Comparison of ENCODE assay signal across 8 cellular contexts in the genomic region with DNA sequence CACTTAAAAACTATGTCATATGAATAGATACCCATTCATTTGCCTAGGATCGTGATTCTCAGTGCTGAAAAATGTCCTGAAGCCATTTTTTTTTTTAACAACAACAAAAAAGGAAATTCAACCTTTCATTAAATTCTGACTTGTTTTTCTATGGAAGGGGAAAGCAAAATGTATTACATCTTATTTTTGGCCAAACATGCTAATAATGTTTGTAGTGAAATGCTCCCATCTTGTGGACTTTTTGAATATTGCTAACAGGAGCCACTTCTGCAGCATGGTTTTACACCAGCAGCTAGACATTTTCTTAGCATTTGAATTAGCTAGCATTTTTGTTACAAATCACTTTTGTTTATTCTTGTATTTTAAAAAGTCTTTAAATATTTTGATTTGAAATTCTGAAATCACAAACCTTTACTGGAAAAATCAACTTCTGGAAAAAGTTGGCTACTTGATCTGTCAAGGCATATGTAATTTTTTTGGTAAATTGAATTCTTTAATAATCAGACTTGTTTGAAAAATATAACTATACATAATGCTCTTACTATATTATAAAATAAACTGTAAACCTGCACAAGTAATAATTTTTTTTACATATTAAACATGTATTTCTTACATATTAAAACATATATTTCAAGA.
DNase-seq lines count a peak whose midpoint lies in the region; ATAC-seq and TF ChIP-seq lines count a peak whose summit lies in the region.

No MANE protein-coding gene starts in this region.

- H3K9me2 ChIP-seq in PC-3 (replicated peaks; ENCODE audit: low read length): no peaks in the 10 kb centered on the region

- H3K27ac Mint-ChIP-seq in CD4-positive, alpha-beta T cell: no peak overlapping the region
- no peak overlapping the region for H3K27ac Mint-ChIP-seq in activated naive CD8-positive, alpha-beta T cell treated with anti-CD3 and anti-CD28 coated beads, Interleukin-2, amount 50 U/mL, for 24 hours

- peaks cover 5% of the 10 kb centered on the region for H3K4me1 Mint-ChIP-seq in CD4-positive, alpha-beta T cell (ENCODE audit: low read depth)
- H3K4me1 Mint-ChIP-seq in activated naive CD8-positive, alpha-beta T cell treated with anti-CD3 and anti-CD28 coated beads, Interleukin-2, amount 50 U/mL, for 24 hours: no peaks in the 10 kb centered on the region

- no peak overlapping the region for H2AFZ ChIP-seq in PC-3 (ENCODE audit: low read length)

- no peaks in the 10 kb centered on the region for H3K79me2 ChIP-seq in PC-3 (ENCODE audit: low read length)

- no peaks in the 10 kb centered on the region for H3K27me3 Mint-ChIP-seq in CD4-positive, alpha-beta T cell
- H3K27me3 Mint-ChIP-seq in activated naive CD8-positive, alpha-beta T cell treated with anti-CD3 and anti-CD28 coated beads, Interleukin-2, amount 50 U/mL, for 24 hours: no peaks in the 10 kb centered on the region

- peaks cover 74% of the 10 kb centered on the region for H3K36me3 Mint-ChIP-seq in CD4-positive, alpha-beta T cell (ENCODE audit: low read depth)
- H3K36me3 Mint-ChIP-seq in activated naive CD8-positive, alpha-beta T cell treated with anti-CD3 and anti-CD28 coated beads, Interleukin-2, amount 50 U/mL, for 24 hours (ENCODE audit: low read depth): peaks cover 40% of the 10 kb centered on the region

- no peaks in the 10 kb centered on the region for H3F3A ChIP-seq in PC-3 (ENCODE audit: low read length, unreplicated experiment)

- no peaks in the 10 kb centered on the region for H3K9me3 ChIP-seq in CD4-positive, alpha-beta T cell (ENCODE audit: control insufficient read depth, low read length)
- H3K9me3 ChIP-seq in PC-3 (ENCODE audit: low read length): no peaks in the 10 kb centered on the region
- H3K9me3 ChIP-seq in esophagus squamous epithelium: peaks cover 0 to 3% (median 0%) of the 10 kb centered on the region in 3 donors
- no peaks in the 10 kb centered on the region for H3K9me3 ChIP-seq in prostate gland

- no peak overlapping the region for H3K4me3 ChIP-seq in HFF-Myc (replicated peaks; ENCODE audit: low read depth, low read length)
- no peak overlapping the region for H3K4me3 ChIP-seq in PC-3 (ENCODE audit: low read length)
- H3K4me3 ChIP-seq in esophagus squamous epithelium: no peak overlapping the region
- no peak overlapping the region for H3K4me3 ChIP-seq in prostate gland

- H3K9ac ChIP-seq in PC-3 (ENCODE audit: low read length): no peak overlapping the region

- H3K36me3 ChIP-seq in PC-3 (ENCODE audit: low read depth, low read length) (0 out of 2 replicates have a peak, but pooled peaks cover 1% of the 10 kb centered on the region), esophagus squamous epithelium (peaks cover 0 to 70% (median 0%) of the 10 kb centered on the region in 3 donors), prostate gland (no peaks in the 10 kb centered on the region)

- no peaks in the 10 kb centered on the region for H3K27me3 ChIP-seq in CD4-positive, alpha-beta T cell (ENCODE audit: control insufficient read depth, insufficient read depth, low read length)
- H3K27me3 ChIP-seq in PC-3 (ENCODE audit: low read length): no peaks in the 10 kb centered on the region
- H3K27me3 ChIP-seq in esophagus squamous epithelium: no peaks in the 10 kb centered on the region
- H3K27me3 ChIP-seq in prostate gland (replicated peaks; ENCODE audit: insufficient read depth): no peaks in the 10 kb centered on the region

- POLR2A ChIA-PET in CD4-positive, alpha-beta T cell (lab: Charles Lee): no interaction called here
- POLR2A ChIA-PET in PC-3 (lab: Charles Lee; ENCODE audit: unreplicated experiment): no interaction called here

- H4K20me1 ChIP-seq in PC-3 (ENCODE audit: low read length): no peaks in the 10 kb centered on the region

- DNase-seq in CD4-positive, alpha-beta T cell: no peak
- no peak for DNase-seq in HFF-Myc (ENCODE audit: extremely low read depth, low read depth)
- peak; percentile 77 for DNase-seq in PC-3
- DNase-seq in esophagus squamous epithelium (lab: John Stamatoyannopoulos, UW): no peak
- peak; percentile 47 for DNase-seq in renal cortical epithelial cell (ENCODE audit: low read depth)
- no peak for DNase-seq in NCI-H187 treated with DMSO at 0.1 percent for 48 hours (lab: John Stamatoyannopoulos, UW)
- DNase-seq in prostate gland (ENCODE audit: low spot score): no peak
- no peak for DNase-seq in activated naive CD8-positive, alpha-beta T cell treated with anti-CD3 and anti-CD28 coated beads, Interleukin-2, amount 50 U/mL, for 24 hours

- CTCF ChIA-PET in CD4-positive, alpha-beta T cell (lab: Charles Lee): no interaction called here
- CTCF ChIA-PET in PC-3 (lab: Charles Lee): interaction anchor here (0.6 to 1.0 kb wide), 5 partner anchors 33 to 80 kb away, joined by 3 to 9 read pairs (median 5); a partner anchor contains a TSS

- no peak for TF ChIP-seq POLR2A in esophagus squamous epithelium (IDR thresholded peaks at IDR 0.05)
- no peak for TF ChIP-seq POLR2A in prostate gland (IDR thresholded peaks at IDR 0.05)

- no peak overlapping the region for H3K4me2 ChIP-seq in PC-3 (ENCODE audit: low read length)

- no TSS peak for BruUV-seq in PC-3 (replicated peaks; lab: Mats Ljungman, UMichigan)

- intact Hi-C loops in CD4-positive, alpha-beta T cell (cut with DNase I, micrococcal nuclease): loop anchor here (1.0 to 10.0 kb wide), 4 partner anchors 1335 to 1665 kb away; no protein-coding TSS in a partner anchor
- intact Hi-C loops in PC-3 (cut with micrococcal nuclease): loop anchor here (1.0 to 10.0 kb wide), 4 partner anchors 69 to 1664 kb away; no protein-coding TSS in a partner anchor
- intact Hi-C loops in esophagus squamous epithelium (cut with DNase I): no loop called here
- intact Hi-C loops in prostate gland (cut with DNase I): loop anchor here (10.0 kb wide), 2 partner anchors 1327 to 1667 kb away; no protein-coding TSS in a partner anchor

- ATAC-seq in CD4-positive, alpha-beta T cell (ENCODE audit: poor library complexity): no peak
- ATAC-seq in PC-3: peak; percentile 50; the same call in 1 of the 2 replicates
- no peak for ATAC-seq in activated naive CD8-positive, alpha-beta T cell treated with anti-CD3 and anti-CD28 coated beads, Interleukin-2, amount 50 U/mL, for 24 hours

- no peak overlapping the region for H3K4me3 Mint-ChIP-seq in CD4-positive, alpha-beta T cell
- no peak overlapping the region for H3K4me3 Mint-ChIP-seq in activated naive CD8-positive, alpha-beta T cell treated with anti-CD3 and anti-CD28 coated beads, Interleukin-2, amount 50 U/mL, for 24 hours

- WGBS in esophagus squamous epithelium, 2 donors: 79 to 92% methylated on average over 1 of the region's 1 CpG
- WGBS in prostate gland: 69% methylated on average over 1 of the region's 1 CpG

- TF ChIP-seq CTCF in CD4-positive, alpha-beta T cell (IDR thresholded peaks at IDR 0.05): peak; percentile 12
- TF ChIP-seq CTCF in HFF-Myc (IDR thresholded peaks at IDR 0.05; ENCODE audit: low read depth, low read length, missing control alignments): peak; percentile 36
- TF ChIP-seq CTCF in PC-3 (conservative IDR thresholded peaks at IDR 0.05; ENCODE audit: low read depth, low read length): peak; percentile 78
- peak in 4 of 6 experiments; percentile 26 to 63 (median 44) for TF ChIP-seq CTCF in esophagus squamous epithelium (IDR thresholded peaks at IDR 0.05)
- TF ChIP-seq CTCF in prostate gland (IDR thresholded peaks at IDR 0.05): peak in 2 of 4 experiments; percentile 49 to 56

- H3K4me1 ChIP-seq in PC-3 (ENCODE audit: insufficient read depth, low read length) (no peaks in the 10 kb centered on the region), esophagus squamous epithelium (no peaks in the 10 kb centered on the region), prostate gland (replicated peaks) (no peaks in the 10 kb centered on the region)

- peaks cover 2% of the 10 kb centered on the region for H3K9me3 Mint-ChIP-seq in CD4-positive, alpha-beta T cell
- H3K9me3 Mint-ChIP-seq in activated naive CD8-positive, alpha-beta T cell treated with anti-CD3 and anti-CD28 coated beads, Interleukin-2, amount 50 U/mL, for 24 hours: peaks cover 10% of the 10 kb centered on the region

- no peak overlapping the region for H3K27ac ChIP-seq in CD4-positive, alpha-beta T cell (ENCODE audit: low read depth, low read length)
- no peak overlapping the region for H3K27ac ChIP-seq in PC-3 (ENCODE audit: low read length)
- no peak overlapping the region for H3K27ac ChIP-seq in esophagus squamous epithelium
- no peak overlapping the region for H3K27ac ChIP-seq in prostate gland

Comparison
In these comparisons a context has a peak if more than half of its experiments do, and no peak if none do; other contexts are left out.
1. DNase-seq: peak in PC-3 (single experiment) and renal cortical epithelial cell (single experiment); none in CD4-positive, alpha-beta T cell (0 of 10), HFF-Myc (single experiment), esophagus squamous epithelium (single experiment), NCI-H187 treated with DMSO at 0.1 percent for 48 hours (single experiment), prostate gland (single experiment) and activated naive CD8-positive, alpha-beta T cell treated with anti-CD3 and anti-CD28 coated beads, Interleukin-2, amount 50 U/mL, for 24 hours (single experiment).